Comparison of ENCODE assay signal across 28 cellular contexts in genomic region chr3:17489139-17489538, GRCh38.
DNase-seq lines count a peak whose midpoint lies in the region; ATAC-seq and TF ChIP-seq lines count a peak whose summit lies in the region.
"Had no signal": no experiment of that assay in that cellular context is flagged by ENCODE, and none has a peak within 500 bp of the region (broad histone marks: within the 10 kb centered on the region; RNA-seq: fewer than 3 reads in every experiment).

No MANE protein-coding gene starts in this region.

- BruUV-seq in Caco-2 (replicated peaks; lab: Mats Ljungman, UMichigan) = no TSS peak

- H3K27me3 ChIP-seq in skeletal muscle satellite cell (ENCODE audit: control insufficient read depth, insufficient read depth, low read length) = no peaks in the 10 kb centered on the region
- no peaks in the 10 kb centered on the region for H3K27me3 ChIP-seq in Caco-2 (replicated peaks; ENCODE audit: control insufficient read depth, insufficient read depth, low read length)
- H3K27me3 ChIP-seq: body of pancreas, gastrocnemius medialis, uterus had no signal

- H3K27me3 Mint-ChIP-seq in HFFc6 (ENCODE audit: insufficient read depth) (no peaks in the 10 kb centered on the region), Caco-2 (ENCODE audit: insufficient read depth, unreplicated experiment) (no peaks in the 10 kb centered on the region)
- H3K27me3 Mint-ChIP-seq: activated CD8-positive, alpha-beta T cell treated with anti-CD3 and anti-CD28 coated beads for 36 hours; activated naive CD8-positive, alpha-beta T cell; CD4-positive, CD25-positive, alpha-beta regulatory T cell; naive thymus-derived CD4-positive, alpha-beta T cell; T-helper 17 cell had no signal

- no peak for ATAC-seq in left ventricle myocardium superior
- ATAC-seq: activated CD8-positive, alpha-beta T cell treated with anti-CD3 and anti-CD28 coated beads for 36 hours; body of pancreas; gastrocnemius medialis; naive thymus-derived CD4-positive, alpha-beta T cell; stimulated activated naive CD8-positive, alpha-beta T cell treated with anti-CD3 and anti-CD28 coated beads, Interleukin-15, Interleukin-2, amounts not matched to agents 100 U/mL and 50 U/mL, for 24 hours; T-helper 17 cell had no signal

- CTCF ChIA-PET in Caco-2 (lab: Charles Lee) = no interaction called here

- POLR2A ChIA-PET in Caco-2 (lab: Charles Lee) = no interaction called here

- H3K4me1 Mint-ChIP-seq in HFFc6 (ENCODE audit: low read depth) = peaks cover 44% of the 10 kb centered on the region
- H3K4me1 Mint-ChIP-seq in Caco-2 (ENCODE audit: low read depth, unreplicated experiment) = no peaks in the 10 kb centered on the region
- H3K4me1 Mint-ChIP-seq: CD4-positive, CD25-positive, alpha-beta regulatory T cell; naive thymus-derived CD4-positive, alpha-beta T cell; T-helper 17 cell had no signal

- peaks cover 3% of the 10 kb centered on the region for H3K9me3 ChIP-seq in skeletal muscle satellite cell (replicated peaks; ENCODE audit: low read length)
- H3K9me3 ChIP-seq in Caco-2 = 0 out of 2 replicates have a peak, but pooled peaks cover 13% of the 10 kb centered on the region
- H3K9me3 ChIP-seq: body of pancreas, gastrocnemius medialis, HAP-1, SK-N-SH, thoracic aorta had no signal

- H3K36me3 Mint-ChIP-seq in HFFc6 (ENCODE audit: low read depth) (peaks cover 32% of the 10 kb centered on the region), Caco-2 (ENCODE audit: insufficient read depth, unreplicated experiment) (peaks cover 13% of the 10 kb centered on the region)

- peak overlapping the region; percentile 10 for H3K4me2 ChIP-seq in skeletal muscle satellite cell (ENCODE audit: low read length)
- H3K4me2 ChIP-seq: SK-N-SH had no signal

- H3K4me3 ChIP-seq in skeletal muscle satellite cell (ENCODE audit: low read length) (no peak overlapping the region), Caco-2 (ENCODE audit: low read depth, low read length) (no peak overlapping the region)
- H3K4me3 ChIP-seq: body of pancreas, gastrocnemius medialis, HAP-1, thoracic aorta, uterus had no signal

- DNase-seq in HFFc6 (peak; percentile 72), amniotic epithelial cell (ENCODE audit: low read depth) (peak; percentile 47), fibroblast of peridontal ligament (ENCODE audit: extremely low read depth) (peak; percentile 63), Caco-2 (no peak), activated T-cell treated with anti-CD3 and anti-CD28 coated beads for 4 hours (no peak), left ventricle myocardium superior (no peak)
- DNase-seq: activated CD4-positive, alpha-beta T cell treated with anti-CD3 and anti-CD28 coated beads for 1 hour; activated CD8-positive, alpha-beta T cell treated with anti-CD3 and anti-CD28 coated beads for 36 hours; body of pancreas; CD4-positive, CD25-positive, alpha-beta regulatory T cell; gastrocnemius medialis; hypothalamus; KG1; midbrain; naive thymus-derived CD4-positive, alpha-beta T cell; NCI-H1436; NCI-H2081 treated with DMSO at 0.1 percent for 48 hours; NCI-H345; NCI-H748 treated with DMSO at 0.1 percent for 48 hours; occipital lobe; SK-N-SH; stimulated activated naive CD8-positive, alpha-beta T cell treated with anti-CD3 and anti-CD28 coated beads, Interleukin-15, Interleukin-2, amounts not matched to agents 100 U/mL and 50 U/mL, for 24 hours; T-helper 17 cell; uterus had no signal

- H3K9me3 Mint-ChIP-seq in HFFc6 (peaks cover 27% of the 10 kb centered on the region), Caco-2 (ENCODE audit: unreplicated experiment) (peaks cover 47% of the 10 kb centered on the region)

- H3K4me3 Mint-ChIP-seq in HFFc6 (no peak overlapping the region), Caco-2 (ENCODE audit: unreplicated experiment) (no peak overlapping the region)
- H3K4me3 Mint-ChIP-seq: activated CD8-positive, alpha-beta T cell treated with anti-CD3 and anti-CD28 coated beads for 36 hours; activated naive CD8-positive, alpha-beta T cell; CD4-positive, CD25-positive, alpha-beta regulatory T cell; naive thymus-derived CD4-positive, alpha-beta T cell; T-helper 17 cell had no signal

- no peak overlapping the region for H3K9ac ChIP-seq in skeletal muscle satellite cell (ENCODE audit: low read depth, low read length)
- H3K9ac ChIP-seq: SK-N-SH had no signal

- H3K36me3 ChIP-seq in skeletal muscle satellite cell (ENCODE audit: insufficient read depth, low read length) (no peaks in the 10 kb centered on the region), Caco-2 (ENCODE audit: control insufficient read depth, insufficient read depth, low read length) (no peaks in the 10 kb centered on the region)
- H3K36me3 ChIP-seq: gastrocnemius medialis, HAP-1, thoracic aorta, uterus had no signal

- H3K4me1 ChIP-seq in skeletal muscle satellite cell (ENCODE audit: control insufficient read depth, insufficient read depth, low read length) = peaks cover 14% of the 10 kb centered on the region
- H3K4me1 ChIP-seq in Caco-2 = no peaks in the 10 kb centered on the region
- H3K4me1 ChIP-seq: body of pancreas, gastrocnemius medialis, HAP-1, uterus had no signal

- peak overlapping the region; percentile 58 for H3K27ac Mint-ChIP-seq in HFFc6
- H3K27ac Mint-ChIP-seq in Caco-2 (ENCODE audit: unreplicated experiment) = no peak overlapping the region
- H3K27ac Mint-ChIP-seq: activated CD8-positive, alpha-beta T cell treated with anti-CD3 and anti-CD28 coated beads for 36 hours; activated naive CD8-positive, alpha-beta T cell; CD4-positive, CD25-positive, alpha-beta regulatory T cell; naive thymus-derived CD4-positive, alpha-beta T cell; T-helper 17 cell had no signal

- no peak for TF ChIP-seq CTCF in HFFc6 (IDR thresholded peaks at IDR 0.05)
- TF ChIP-seq CTCF in Caco-2 (IDR thresholded peaks at IDR 0.05; ENCODE audit: insufficient read depth in 1 of 2, low read depth in 1 of 2, low read length in 1 of 2, severe bottlenecking in 1 of 2, unreplicated experiment in 1 of 2) = no peak

- intact Hi-C loops in Caco-2 (cut with micrococcal nuclease; ENCODE audit: unreplicated experiment) (no loop called here), left ventricle myocardium superior (cut with micrococcal nuclease) (no loop called here)

Comparison
In these comparisons a context has a peak if more than half of its experiments do, and no peak if none do; other contexts are left out.
1. DNase-seq: peak in HFFc6 (single experiment), amniotic epithelial cell (single experiment) and fibroblast of peridontal ligament (single experiment); none in Caco-2 (0 of 2), activated T-cell treated with anti-CD3 and anti-CD28 coated beads for 4 hours (single experiment) and left ventricle myocardium superior (single experiment).